Comparison of ENCODE assay signal across 10 cellular contexts in genomic region chr18:805755-806110, GRCh38. TPM values are rescaled to one million over a fixed set of nuclear protein-coding genes. Genes with fewer than 3 reads are reported as not detected.
A peak's percentile ranks its signal among the peaks of the same experiment; 100 is the strongest.
DNase-seq lines count a peak whose midpoint lies in the region; ATAC-seq lines count a peak whose summit lies in the region.
"Had no signal": no experiment of that assay in that cellular context is flagged by ENCODE, and none has a peak within 500 bp of the region (broad histone marks: within the 10 kb centered on the region; RNA-seq: fewer than 3 reads in every experiment).

No MANE protein-coding gene starts in this region.

- H3K9me3 ChIP-seq in T-helper 17 cell (ENCODE audit: control insufficient read depth, low read length, poor library complexity, severe bottlenecking), result no peaks in the 10 kb centered on the region

- H3K36me3 Mint-ChIP-seq in activated T-cell treated with anti-CD3 and anti-CD28 coated beads, Interleukin-2, amount 50 U/mL, for 72 hours (ENCODE audit: insufficient read depth in 2 of 2), result peaks cover 2% of the 10 kb centered on the region in 2 donors
- no peaks in the 10 kb centered on the region for H3K36me3 Mint-ChIP-seq in T-helper 17 cell (ENCODE audit: low read depth)
- H3K36me3 Mint-ChIP-seq in stimulated activated effector memory CD8-positive, alpha-beta T cell treated with anti-CD3 and anti-CD28 coated beads, Interleukin-12 subunit alpha, Interleukin-12 subunit beta, amount 100 ng/mL, for 72 hours, result peaks cover 26% of the 10 kb centered on the region

- peaks cover 84% of the 10 kb centered on the region for H3K4me1 Mint-ChIP-seq in activated T-cell treated with anti-CD3 and anti-CD28 coated beads, Interleukin-2, amount 50 U/mL, for 72 hours (ENCODE audit: low read depth)
- H3K4me1 Mint-ChIP-seq in T-helper 17 cell, result peaks cover 30% of the 10 kb centered on the region
- H3K4me1 Mint-ChIP-seq in stimulated activated effector memory CD8-positive, alpha-beta T cell treated with anti-CD3 and anti-CD28 coated beads, Interleukin-12 subunit alpha, Interleukin-12 subunit beta, amount 100 ng/mL, for 72 hours, result peaks cover 56% of the 10 kb centered on the region

- no peak for DNase-seq in activated T-cell treated with anti-CD3 and anti-CD28 coated beads, Interleukin-2, amount 50 U/mL, for 72 hours
- DNase-seq in activated T-cell treated with anti-CD3 and anti-CD28 coated beads, Interleukin-2, amount 50 U/mL, for 48 hours, result no peak
- no peak for DNase-seq in T-helper 17 cell
- no peak for DNase-seq in stimulated activated effector memory CD8-positive, alpha-beta T cell treated with anti-CD3 and anti-CD28 coated beads, Interleukin-12 subunit alpha, Interleukin-12 subunit beta, amount 100 ng/mL, for 72 hours (ENCODE audit: low spot score in 2 of 2)
- no peak for DNase-seq in GM19238 (ENCODE audit: insufficient read length, low spot score)
- no peak for DNase-seq in retina
- no peak for DNase-seq in HPDE6-E6E7 (ENCODE audit: extremely low spot score)
- DNase-seq: brain microvascular endothelial cell; stimulated activated CD4-positive, alpha-beta T cell treated with anti-CD3 and anti-CD28 coated beads, Interleukin-2, amount 100 ng/mL, for 48 hours had no signal

- H3K27me3 Mint-ChIP-seq in activated T-cell treated with anti-CD3 and anti-CD28 coated beads, Interleukin-2, amount 50 U/mL, for 72 hours (ENCODE audit: low read depth), result no peaks in the 10 kb centered on the region
- H3K27me3 Mint-ChIP-seq in T-helper 17 cell, result peaks cover 4% of the 10 kb centered on the region

- no peaks in the 10 kb centered on the region for H3K9me3 Mint-ChIP-seq in activated T-cell treated with anti-CD3 and anti-CD28 coated beads, Interleukin-2, amount 50 U/mL, for 72 hours
- no peaks in the 10 kb centered on the region for H3K9me3 Mint-ChIP-seq in stimulated activated effector memory CD8-positive, alpha-beta T cell treated with anti-CD3 and anti-CD28 coated beads, Interleukin-12 subunit alpha, Interleukin-12 subunit beta, amount 100 ng/mL, for 72 hours

- peak overlapping the region; percentile 83 for H3K27ac Mint-ChIP-seq in activated T-cell treated with anti-CD3 and anti-CD28 coated beads, Interleukin-2, amount 50 U/mL, for 72 hours
- peak overlapping the region; percentile 32 for H3K27ac Mint-ChIP-seq in T-helper 17 cell
- H3K27ac Mint-ChIP-seq in stimulated activated effector memory CD8-positive, alpha-beta T cell treated with anti-CD3 and anti-CD28 coated beads, Interleukin-12 subunit alpha, Interleukin-12 subunit beta, amount 100 ng/mL, for 72 hours, result no peak overlapping the region

- no peak for ATAC-seq in activated T-cell treated with anti-CD3 and anti-CD28 coated beads, Interleukin-2, amount 50 U/mL, for 72 hours (replicated peaks in 1 of 2)
- peak; percentile 9 for ATAC-seq in HG02840 (IDR thresholded peaks at IDR 0.05; ENCODE audit: low FRiP score, unreplicated experiment)
- no peak for ATAC-seq in T-helper 17 cell
- ATAC-seq in stimulated activated effector memory CD8-positive, alpha-beta T cell treated with anti-CD3 and anti-CD28 coated beads, Interleukin-12 subunit alpha, Interleukin-12 subunit beta, amount 100 ng/mL, for 72 hours, result no peak

- H3K4me3 Mint-ChIP-seq in activated T-cell treated with anti-CD3 and anti-CD28 coated beads, Interleukin-2, amount 50 U/mL, for 72 hours, result peak overlapping the region; percentile 56 to 73
- peak overlapping the region; percentile 15 for H3K4me3 Mint-ChIP-seq in T-helper 17 cell
- peak overlapping the region; percentile 12 for H3K4me3 Mint-ChIP-seq in stimulated activated effector memory CD8-positive, alpha-beta T cell treated with anti-CD3 and anti-CD28 coated beads, Interleukin-12 subunit alpha, Interleukin-12 subunit beta, amount 100 ng/mL, for 72 hours

RNA-seq across cellular contexts. Expression of gene YES1, which starts 6.3 kb away (rescaled TPM):
- 10 to 100 TPM; 15.3 to 22.5 TPM for total RNA-seq in activated T-cell treated with anti-CD3 and anti-CD28 coated beads, Interleukin-2, amount 50 U/mL, for 72 hours
- total RNA-seq in T-helper 17 cell, result 1 to 10 TPM; 6.9 to 7.1 TPM

Comparison
In these comparisons a context has a peak if more than half of its experiments do, and no peak if none do; other contexts are left out.
1. H3K4me3 Mint-ChIP-seq: peak in every context shown above with its lines; median percentile 64 in activated T-cell treated with anti-CD3 and anti-CD28 coated beads, Interleukin-2, amount 50 U/mL, for 72 hours; 15 in T-helper 17 cell; 12 in stimulated activated effector memory CD8-positive, alpha-beta T cell treated with anti-CD3 and anti-CD28 coated beads, Interleukin-12 subunit alpha, Interleukin-12 subunit beta, amount 100 ng/mL, for 72 hours.